Comparison of ENCODE assay signal across 1 cellular context in genomic region chr7:149330914-149331567, GRCh38.
TF ChIP-seq lines count a peak whose summit lies in the region.

No MANE protein-coding gene starts in this region.

TF ChIP-seq in WTC11, 78 proteins besides CTCF, POLR2A, EP300 and RAD21 (continued from another document):
- TF ChIP-seq ZNF532 (CRISPR knock-in tag; IDR thresholded peaks at IDR 0.05; ENCODE audit: borderline replicate concordance) (no peak), ZNF317 (CRISPR knock-in tag; IDR thresholded peaks at IDR 0.05; ENCODE audit: borderline replicate concordance, low read depth) (no peak), ZNF263 (CRISPR knock-in tag; IDR thresholded peaks at IDR 0.05; ENCODE audit: low read depth) (no peak), JUN (CRISPR knock-in tag; IDR thresholded peaks at IDR 0.05) (no peak), FOXK1 (CRISPR knock-in tag; IDR thresholded peaks at IDR 0.05) (no peak), CDX4 (CRISPR knock-in tag; IDR thresholded peaks at IDR 0.05; ENCODE audit: borderline replicate concordance) (no peak), IRF1 (CRISPR knock-in tag; IDR thresholded peaks at IDR 0.05) (no peak)
